12 cellular contexts compared by ENCODE assay signal in the genomic region with DNA sequence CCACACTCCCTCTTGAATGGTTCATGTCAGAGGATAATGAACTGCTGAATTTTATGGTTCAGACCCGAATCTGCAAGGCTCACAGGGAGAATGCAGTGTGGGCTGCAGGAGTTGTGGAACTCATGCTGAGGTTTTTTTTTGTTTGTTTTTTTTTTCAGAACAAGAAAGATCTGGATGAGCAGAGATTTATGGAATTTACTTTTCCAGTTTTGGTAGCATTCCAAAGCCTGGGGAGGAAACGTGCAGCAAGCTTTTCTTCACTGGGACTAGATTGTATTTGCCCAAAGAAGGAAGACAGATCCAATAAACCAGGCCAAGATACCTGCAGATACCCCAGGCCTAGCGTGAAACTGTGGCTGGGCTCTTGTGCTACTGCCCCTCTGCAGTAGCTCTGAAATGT.
A peak's percentile ranks its signal among the peaks of the same experiment; 100 is the strongest.
DNase-seq lines count a peak whose midpoint lies in the region; ATAC-seq and TF ChIP-seq lines count a peak whose summit lies in the region.
"Had no signal": no experiment of that assay in that cellular context is flagged by ENCODE, and none has a peak within 500 bp of the region (broad histone marks: within the 10 kb centered on the region; RNA-seq: fewer than 3 reads in every experiment).

No MANE protein-coding gene starts in this region.

- no peaks in the 10 kb centered on the region for H3K27me3 Mint-ChIP-seq in activated naive CD4-positive, alpha-beta T cell treated with anti-CD3 and anti-CD28 coated beads, Interleukin-2, amount 10 ng/mL, durations not matched to agents 7 days and 5 days
- no peaks in the 10 kb centered on the region for H3K27me3 Mint-ChIP-seq in T-cell
- H3K27me3 Mint-ChIP-seq: stimulated activated memory B cell treated with anti-CD40 and anti-IgM and Interleukin-4, amounts not matched to agents 10 μg/mL and 1 μg/mL and 100 μg/mL, for 72 hours had no signal

- no peak for ATAC-seq in T-cell (replicated peaks in 1 of 4)
- ATAC-seq: Panc1; stimulated activated memory B cell treated with anti-CD40 and anti-IgM and Interleukin-4, amounts not matched to agents 10 μg/mL and 1 μg/mL and 100 μg/mL, for 72 hours had no signal

- H3K9ac ChIP-seq in fibroblast of lung (ENCODE audit: insufficient read depth, low read length) (no peak overlapping the region), Karpas-422 (ENCODE audit: low read length) (no peak overlapping the region)
- H3K9ac ChIP-seq: BLaER1 treated with 17β-estradiol and CSF1 and Interleukin-3, amounts not matched to agents 10 nM and 100 nM had no signal

- H3K9me3 Mint-ChIP-seq in activated naive CD4-positive, alpha-beta T cell treated with anti-CD3 and anti-CD28 coated beads, Interleukin-2, amount 10 ng/mL, durations not matched to agents 7 days and 5 days: peaks cover 16% of the 10 kb centered on the region
- H3K9me3 Mint-ChIP-seq in T-cell: peaks cover 7 to 12% (median 10%) of the 10 kb centered on the region in 3 donors

- 45 to 52% methylated on average over 3 of the region's 3 CpGs for WGBS in thyroid gland, 2 donors

- peak overlapping the region; percentile 55 for H3K4me2 ChIP-seq in fibroblast of lung (ENCODE audit: extremely low read depth, insufficient read depth, low read length)
- no peak overlapping the region for H3K4me2 ChIP-seq in Karpas-422 (ENCODE audit: low read depth, low read length, poor library complexity, severe bottlenecking)

- H4K20me1 ChIP-seq in fibroblast of lung (ENCODE audit: control insufficient read depth, extremely low read depth, insufficient read depth, low read length) (no peaks in the 10 kb centered on the region), Karpas-422 (ENCODE audit: insufficient read depth, low read depth, low read length) (no peaks in the 10 kb centered on the region)
- H4K20me1 ChIP-seq: BLaER1 treated with 17β-estradiol and CSF1 and Interleukin-3, amounts not matched to agents 10 nM and 100 nM had no signal

- POLR2A ChIA-PET in T-cell (lab: Charles Lee): interaction anchor here in 1 of 2 donors (0.8 kb wide), 1 partner anchor 308 kb away, joined by 3 read pairs; no protein-coding TSS in a partner anchor

- intact Hi-C loops in thyroid gland (cut with DNase I): no loop called here

- peak overlapping the region; percentile 42 for H3K4me3 Mint-ChIP-seq in activated naive CD4-positive, alpha-beta T cell treated with anti-CD3 and anti-CD28 coated beads, Interleukin-2, amount 10 ng/mL, durations not matched to agents 7 days and 5 days
- peak overlapping the region in 1 of 3 donors; percentile 56 for H3K4me3 Mint-ChIP-seq in T-cell
- H3K4me3 Mint-ChIP-seq: stimulated activated memory B cell treated with anti-CD40 and anti-IgM and Interleukin-4, amounts not matched to agents 10 μg/mL and 1 μg/mL and 100 μg/mL, for 72 hours had no signal

- no peak for DNase-seq in activated naive CD4-positive, alpha-beta T cell treated with anti-CD3 and anti-CD28 coated beads, Interleukin-2, amount 10 ng/mL, durations not matched to agents 7 days and 5 days
- no peak for DNase-seq in activated naive CD4-positive, alpha-beta T cell treated with Interleukin-2 at 50 U/mL for 16 hours
- DNase-seq in T-cell (no peak), fibroblast of lung (ENCODE audit: low read depth in 2 of 2) (peak; percentile 66 to 81), thyroid gland (no peak), SHP77 treated with DMSO at 0.1 percent for 48 hours (lab: John Stamatoyannopoulos, UW) (no peak), NCI-H2227 treated with DMSO at 0.1 percent for 48 hours (lab: John Stamatoyannopoulos, UW) (no peak), Karpas-422 (no peak)
- DNase-seq: KBM-7 had no signal

- H3K27ac ChIP-seq in fibroblast of lung (ENCODE audit: insufficient read depth, low read length): no peak overlapping the region
- peak overlapping the region; percentile 22 to 65 (median 36) for H3K27ac ChIP-seq in thyroid gland
- no peak overlapping the region for H3K27ac ChIP-seq in Karpas-422 (ENCODE audit: low read length)
- H3K27ac ChIP-seq: BLaER1 treated with 17β-estradiol and CSF1 and Interleukin-3, amounts not matched to agents 10 nM and 100 nM had no signal

- peak overlapping the region; percentile 98 for H3K27ac Mint-ChIP-seq in activated naive CD4-positive, alpha-beta T cell treated with anti-CD3 and anti-CD28 coated beads, Interleukin-2, amount 10 ng/mL, durations not matched to agents 7 days and 5 days
- H3K27ac Mint-ChIP-seq in T-cell: peak overlapping the region; percentile 96
- H3K27ac Mint-ChIP-seq: stimulated activated memory B cell treated with anti-CD40 and anti-IgM and Interleukin-4, amounts not matched to agents 10 μg/mL and 1 μg/mL and 100 μg/mL, for 72 hours had no signal

- H3K36me3 Mint-ChIP-seq in activated naive CD4-positive, alpha-beta T cell treated with anti-CD3 and anti-CD28 coated beads, Interleukin-2, amount 10 ng/mL, durations not matched to agents 7 days and 5 days: peaks cover 58% of the 10 kb centered on the region
- H3K36me3 Mint-ChIP-seq in T-cell: peaks cover 8% of the 10 kb centered on the region
- H3K36me3 Mint-ChIP-seq: stimulated activated memory B cell treated with anti-CD40 and anti-IgM and Interleukin-4, amounts not matched to agents 10 μg/mL and 1 μg/mL and 100 μg/mL, for 72 hours had no signal

- H3K27me3 ChIP-seq in fibroblast of lung (ENCODE audit: control insufficient read depth, insufficient read depth, low read length): no peaks in the 10 kb centered on the region
- no peaks in the 10 kb centered on the region for H3K27me3 ChIP-seq in thyroid gland
- no peaks in the 10 kb centered on the region for H3K27me3 ChIP-seq in Karpas-422 (ENCODE audit: low read length)
- H3K27me3 ChIP-seq: BLaER1 treated with 17β-estradiol and CSF1 and Interleukin-3, amounts not matched to agents 10 nM and 100 nM had no signal

- no peak overlapping the region for H3K4me3 ChIP-seq in fibroblast of lung (replicated peaks in 1 of 4; ENCODE audit: control extremely low read depth in 1 of 4, insufficient read depth in 1 of 4, low read depth in 3 of 4, low read length in 4 of 4)
- H3K4me3 ChIP-seq in thyroid gland (replicated peaks in 1 of 3): no peak overlapping the region
- no peak overlapping the region for H3K4me3 ChIP-seq in Karpas-422 (ENCODE audit: low read length)
- H3K4me3 ChIP-seq: BLaER1 treated with 17β-estradiol and CSF1 and Interleukin-3, amounts not matched to agents 10 nM and 100 nM had no signal

- TF ChIP-seq CTCF in fibroblast of lung (conservative IDR thresholded peaks at IDR 0.05 in 1 of 2, IDR thresholded peaks at IDR 0.05 in 1 of 2; ENCODE audit: low read depth in 1 of 2, low read length in 2 of 2): no peak
- no peak for TF ChIP-seq CTCF in thyroid gland (IDR thresholded peaks at IDR 0.05)

- no peaks in the 10 kb centered on the region for H3K79me2 ChIP-seq in fibroblast of lung (ENCODE audit: control insufficient read depth, insufficient read depth, low read length)
- no peaks in the 10 kb centered on the region for H3K79me2 ChIP-seq in Karpas-422 (ENCODE audit: low read length)

- H3K9me3 ChIP-seq in fibroblast of lung (ENCODE audit: control insufficient read depth, insufficient read depth, low read depth, low read length) (no peaks in the 10 kb centered on the region), thyroid gland (no peaks in the 10 kb centered on the region), Karpas-422 (ENCODE audit: low read length) (no peaks in the 10 kb centered on the region)

- H3K36me3 ChIP-seq in fibroblast of lung (ENCODE audit: control insufficient read depth, insufficient read depth, low read length) (no peaks in the 10 kb centered on the region), thyroid gland (no peaks in the 10 kb centered on the region), Karpas-422 (ENCODE audit: insufficient read depth, low read length) (no peaks in the 10 kb centered on the region)

- H3K4me1 Mint-ChIP-seq in activated naive CD4-positive, alpha-beta T cell treated with anti-CD3 and anti-CD28 coated beads, Interleukin-2, amount 10 ng/mL, durations not matched to agents 7 days and 5 days: peaks cover 87% of the 10 kb centered on the region
- H3K4me1 Mint-ChIP-seq in T-cell: peaks cover 41 to 68% (median 59%) of the 10 kb centered on the region in 3 donors

- H3K9me2 ChIP-seq in Karpas-422 (replicated peaks; ENCODE audit: insufficient read depth, low read length): no peaks in the 10 kb centered on the region; the same call in 1 of the 2 replicates

- no peak overlapping the region for H2AFZ ChIP-seq in fibroblast of lung (ENCODE audit: low read length)
- no peak overlapping the region for H2AFZ ChIP-seq in Karpas-422 (ENCODE audit: low read length)

- no peak for TF ChIP-seq POLR2A in thyroid gland (IDR thresholded peaks at IDR 0.05)

- CTCF ChIA-PET in activated naive CD4-positive, alpha-beta T cell treated with anti-CD3 and anti-CD28 coated beads, Interleukin-2, amount 10 ng/mL, durations not matched to agents 7 days and 5 days (lab: Charles Lee): interaction anchor here (0.9 to 4.0 kb wide), 4 partner anchors 9 to 338 kb away, joined by 4 to 13 read pairs (median 6); no protein-coding TSS in a partner anchor
- CTCF ChIA-PET in T-cell (lab: Charles Lee): interaction anchor here in 1 of 2 donors (1.0 kb wide), 1 partner anchor 423 kb away, joined by 3 read pairs; no protein-coding TSS in a partner anchor

- H3K4me1 ChIP-seq in fibroblast of lung (ENCODE audit: control insufficient read depth, extremely low read depth, insufficient read depth, low read length) (peaks cover 10% of the 10 kb centered on the region), thyroid gland (peaks cover 37 to 39% of the 10 kb centered on the region in 2 donors), Karpas-422 (ENCODE audit: low read length) (no peaks in the 10 kb centered on the region)

Comparison
In these comparisons a context has a peak if more than half of its experiments do, and no peak if none do; other contexts are left out.
1. DNase-seq: peak in fibroblast of lung (2 of 2); none in activated naive CD4-positive, alpha-beta T cell treated with anti-CD3 and anti-CD28 coated beads, Interleukin-2, amount 10 ng/mL, durations not matched to agents 7 days and 5 days (single experiment), activated naive CD4-positive, alpha-beta T cell treated with Interleukin-2 at 50 U/mL for 16 hours (single experiment), T-cell (0 of 34), thyroid gland (0 of 2), SHP77 treated with DMSO at 0.1 percent for 48 hours (single experiment), NCI-H2227 treated with DMSO at 0.1 percent for 48 hours (single experiment) and Karpas-422 (single experiment).
2. H3K27ac ChIP-seq: peak in thyroid gland (3 of 3); none in fibroblast of lung (single experiment) and Karpas-422 (single experiment).